ENCODE assay signal across 18 cellular contexts in genomic region chr20:23368316-23369110, GRCh38. TPM values are rescaled to one million over a fixed set of nuclear protein-coding genes. Genes with fewer than 3 reads are reported as not detected.
DNase-seq lines count a peak whose midpoint lies in the region; ATAC-seq and TF ChIP-seq lines count a peak whose summit lies in the region.
"Had no signal": no experiment of that assay in that cellular context is flagged by ENCODE, and none has a peak within 500 bp of the region (broad histone marks: within the 10 kb centered on the region; RNA-seq: fewer than 3 reads in every experiment).

No MANE protein-coding gene starts in this region.

- H3K27me3 ChIP-seq in gastrocnemius medialis, result no peaks in the 10 kb centered on the region
- H3K27me3 ChIP-seq: BLaER1 treated with 17β-estradiol and CSF1 and Interleukin-3, amounts not matched to agents 10 nM and 100 nM had no signal

- in situ Hi-C loops in gastrocnemius medialis (cut with MboI; ENCODE audit: low sequenced_read_pairs in 4 of 4), result loop anchor here in 2 of 4 donors (10.0 kb wide), 1 partner anchor 266 kb away; the partner anchor contains the start of gene CST3 (in 2 of the 2)

- peak overlapping the region in 3 of 4 donors; percentile 29 to 45 (median 32) for H3K27ac ChIP-seq in gastrocnemius medialis
- H3K27ac ChIP-seq: BLaER1 treated with 17β-estradiol and CSF1 and Interleukin-3, amounts not matched to agents 10 nM and 100 nM had no signal

- intact Hi-C loops in gastrocnemius medialis (cut with DNase I; ENCODE audit: low total_unique reads), result no loop called here

- no peak for ATAC-seq in gastrocnemius medialis
- ATAC-seq: Panc1 had no signal

- peaks cover 40 to 43% of the 10 kb centered on the region in 2 donors for H3K4me1 ChIP-seq in gastrocnemius medialis

- no peak overlapping the region for H3K4me3 Mint-ChIP-seq in activated naive CD8-positive, alpha-beta T cell treated with anti-CD3 and anti-CD28 coated beads for 36 hours
- no peak overlapping the region for H3K4me3 Mint-ChIP-seq in endothelial cell (ENCODE audit: unreplicated experiment)

- DNase-seq in EH (ENCODE audit: low read depth), result peak; percentile 28
- no peak for DNase-seq in activated naive CD8-positive, alpha-beta T cell treated with anti-CD3 and anti-CD28 coated beads for 36 hours
- peak; percentile 43 for DNase-seq in fibroblast of pulmonary artery (ENCODE audit: low read depth)
- DNase-seq in gastrocnemius medialis, result no peak
- DNase-seq in nucleus accumbens (lab: John Stamatoyannopoulos, UW), result no peak
- no peak for DNase-seq in epidermal melanocyte (ENCODE audit: insufficient read length, low spot score)
- no peak for DNase-seq in stimulated activated CD4-positive, alpha-beta T cell treated with anti-CD3 and anti-CD28 coated beads, Interleukin-15, amount 100 ng/mL, for 24 hours
- DNase-seq in endothelial cell (ENCODE audit: low spot score), result no peak
- DNase-seq: activated CD4-positive, CD25-positive, alpha-beta regulatory T cell treated with anti-CD3 and anti-CD28 coated beads, Interleukin-2, amount 50 U/mL, for 72 hours; activated effector memory CD4-positive, alpha-beta T cell treated with Interleukin-2 at 50 U/mL for 16 hours; aorta; dermis blood vessel endothelial cell; DMS153; NCI-H1436 treated with DMSO at 0.1 percent for 48 hours; SK-N-SH; small intestine had no signal

- H3K9me3 Mint-ChIP-seq in activated naive CD8-positive, alpha-beta T cell treated with anti-CD3 and anti-CD28 coated beads for 36 hours, result no peaks in the 10 kb centered on the region
- no peaks in the 10 kb centered on the region for H3K9me3 Mint-ChIP-seq in endothelial cell (ENCODE audit: unreplicated experiment)

- H3K9me3 ChIP-seq in gastrocnemius medialis, result no peaks in the 10 kb centered on the region
- H3K9me3 ChIP-seq: BLaER1 treated with 17β-estradiol and CSF1 and Interleukin-3, amounts not matched to agents 10 nM and 100 nM; SK-N-SH had no signal

- no peak overlapping the region for H3K4me3 ChIP-seq in fibroblast of pulmonary artery (replicated peaks; ENCODE audit: low read depth, low read length)
- H3K4me3 ChIP-seq in gastrocnemius medialis, result no peak overlapping the region
- H3K4me3 ChIP-seq: BLaER1 treated with 17β-estradiol and CSF1 and Interleukin-3, amounts not matched to agents 10 nM and 100 nM had no signal

- TF ChIP-seq CTCF in fibroblast of pulmonary artery (IDR thresholded peaks at IDR 0.05; ENCODE audit: low read length, missing control alignments) (no peak), gastrocnemius medialis (IDR thresholded peaks at IDR 0.05 in 4 of 5, conservative IDR thresholded peaks at IDR 0.05 in 1 of 5) (no peak), endothelial cell (IDR thresholded peaks at IDR 0.05; ENCODE audit: unreplicated experiment) (no peak)

- no peaks in the 10 kb centered on the region for H3K27me3 Mint-ChIP-seq in activated naive CD8-positive, alpha-beta T cell treated with anti-CD3 and anti-CD28 coated beads for 36 hours
- H3K27me3 Mint-ChIP-seq in endothelial cell (ENCODE audit: unreplicated experiment), result peaks cover 3% of the 10 kb centered on the region

- TF ChIP-seq POLR2A in gastrocnemius medialis (IDR thresholded peaks at IDR 0.05), result no peak

- peaks cover 38% of the 10 kb centered on the region for H3K4me1 Mint-ChIP-seq in activated naive CD8-positive, alpha-beta T cell treated with anti-CD3 and anti-CD28 coated beads for 36 hours
- H3K4me1 Mint-ChIP-seq in endothelial cell (ENCODE audit: unreplicated experiment), result peaks cover 8% of the 10 kb centered on the region

- H3K27ac Mint-ChIP-seq in activated naive CD8-positive, alpha-beta T cell treated with anti-CD3 and anti-CD28 coated beads for 36 hours, result peak overlapping the region; percentile 29
- no peak overlapping the region for H3K27ac Mint-ChIP-seq in endothelial cell (ENCODE audit: unreplicated experiment)

- H3K36me3 ChIP-seq in gastrocnemius medialis, result peaks cover 0 to 52% of the 10 kb centered on the region in 2 donors

- peaks cover 36% of the 10 kb centered on the region for H3K36me3 Mint-ChIP-seq in activated naive CD8-positive, alpha-beta T cell treated with anti-CD3 and anti-CD28 coated beads for 36 hours
- H3K36me3 Mint-ChIP-seq in endothelial cell (ENCODE audit: low read depth, unreplicated experiment), result peaks cover 34% of the 10 kb centered on the region

RNA-seq across cellular contexts. Expression of gene GZF1, which starts 6.5 kb away (rescaled TPM):
- total RNA-seq in activated naive CD8-positive, alpha-beta T cell treated with anti-CD3 and anti-CD28 coated beads for 36 hours, result 10 to 100 TPM; 11.5 to 12.1 TPM
- total RNA-seq in gastrocnemius medialis (10 to 100 TPM; 10.1 to 23.0 (median 13.3) TPM), endothelial cell (ENCODE audit: unreplicated experiment) (9.6 TPM)

RNA-seq across cellular contexts. Expression of gene NXT1, which starts 17.9 kb away (rescaled TPM):
- 10 to 100 TPM; 53.5 to 55.9 TPM for total RNA-seq in activated naive CD8-positive, alpha-beta T cell treated with anti-CD3 and anti-CD28 coated beads for 36 hours
- 10 to 100 TPM; 15.2 to 17.9 (median 15.9) TPM for total RNA-seq in gastrocnemius medialis
- total RNA-seq in endothelial cell (ENCODE audit: unreplicated experiment), result 24.5 TPM

RNA-seq across cellular contexts. Expression of gene NAPB, which starts 52.8 kb away (rescaled TPM):
- 1 to 10 TPM; 6.7 to 7.2 TPM for total RNA-seq in activated naive CD8-positive, alpha-beta T cell treated with anti-CD3 and anti-CD28 coated beads for 36 hours
- total RNA-seq in gastrocnemius medialis (1 to 10 TPM; 3.2 to 8.3 (median 3.8) TPM), endothelial cell (ENCODE audit: unreplicated experiment) (9.6 TPM)

Comparison
In these comparisons a context has a peak if more than half of its experiments do, and no peak if none do; other contexts are left out.
1. DNase-seq: peak in EH (single experiment) and fibroblast of pulmonary artery (single experiment); none in activated naive CD8-positive, alpha-beta T cell treated with anti-CD3 and anti-CD28 coated beads for 36 hours (single experiment), gastrocnemius medialis (0 of 2), nucleus accumbens (0 of 56), epidermal melanocyte (single experiment), stimulated activated CD4-positive, alpha-beta T cell treated with anti-CD3 and anti-CD28 coated beads, Interleukin-15, amount 100 ng/mL, for 24 hours (single experiment) and endothelial cell (single experiment).